In the genomic region with DNA sequence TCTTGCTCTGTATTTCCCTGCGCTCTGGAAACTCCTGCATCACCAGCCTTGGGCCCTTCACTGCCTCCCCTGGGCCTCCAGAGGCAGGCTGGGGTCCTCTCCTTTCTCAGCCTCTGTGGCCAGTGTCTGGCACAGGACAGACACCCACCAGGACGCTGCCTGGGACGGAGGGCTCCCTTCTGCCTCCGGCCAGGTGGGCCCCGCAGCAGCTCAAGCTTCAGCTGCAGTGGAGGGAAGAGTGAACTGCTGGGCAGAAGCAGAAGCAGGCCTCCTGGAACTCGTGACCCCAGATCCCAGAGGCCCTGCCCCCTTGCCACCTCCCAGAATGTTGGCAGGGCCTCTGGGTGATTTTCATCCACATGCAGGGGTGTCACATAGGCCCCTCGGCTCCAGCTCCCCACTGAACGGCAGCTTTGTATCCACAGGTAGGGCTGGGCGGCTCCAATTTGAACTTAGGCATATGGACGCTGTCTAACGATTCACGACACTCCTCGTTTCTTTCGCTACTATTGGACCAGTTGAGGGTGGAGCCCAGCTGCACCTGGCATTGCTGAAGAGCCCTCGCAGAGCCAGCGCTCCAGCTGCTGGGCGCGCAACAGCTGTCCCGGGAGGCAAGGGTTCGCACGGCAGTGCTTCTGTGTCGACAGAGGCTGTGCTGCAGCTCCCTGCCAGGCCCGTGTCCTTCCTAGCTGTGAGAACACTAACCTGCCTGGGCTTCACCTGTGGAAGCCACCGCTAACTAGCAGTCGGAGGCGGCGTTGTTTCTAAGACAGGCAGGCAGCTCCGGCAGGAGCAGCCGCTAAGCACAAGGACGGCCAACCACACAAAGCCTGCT, we compare ENCODE assay signal across 2 cellular contexts.
TF ChIP-seq lines count a peak whose summit lies in the region.

No MANE protein-coding gene starts in this region.

TF ChIP-seq in SK-N-SH, 30 proteins besides CTCF, POLR2A, EP300 and RAD21:
- TF ChIP-seq, protein P1, sequence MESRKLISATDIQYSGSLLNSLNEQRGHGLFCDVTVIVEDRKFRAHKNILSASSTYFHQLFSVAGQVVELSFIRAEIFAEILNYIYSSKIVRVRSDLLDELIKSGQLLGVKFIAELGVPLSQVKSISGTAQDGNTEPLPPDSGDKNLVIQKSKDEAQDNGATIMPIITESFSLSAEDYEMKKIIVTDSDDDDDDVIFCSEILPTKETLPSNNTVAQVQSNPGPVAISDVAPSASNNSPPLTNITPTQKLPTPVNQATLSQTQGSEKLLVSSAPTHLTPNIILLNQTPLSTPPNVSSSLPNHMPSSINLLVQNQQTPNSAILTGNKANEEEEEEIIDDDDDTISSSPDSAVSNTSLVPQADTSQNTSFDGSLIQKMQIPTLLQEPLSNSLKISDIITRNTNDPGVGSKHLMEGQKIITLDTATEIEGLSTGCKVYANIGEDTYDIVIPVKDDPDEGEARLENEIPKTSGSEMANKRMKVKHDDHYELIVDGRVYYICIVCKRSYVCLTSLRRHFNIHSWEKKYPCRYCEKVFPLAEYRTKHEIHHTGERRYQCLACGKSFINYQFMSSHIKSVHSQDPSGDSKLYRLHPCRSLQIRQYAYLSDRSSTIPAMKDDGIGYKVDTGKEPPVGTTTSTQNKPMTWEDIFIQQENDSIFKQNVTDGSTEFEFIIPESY (IDR thresholded peaks at IDR 0.05; ENCODE audit: borderline replicate concordance, low read depth) = no peak
- TF ChIP-seq TCF12 (IDR thresholded peaks at IDR 0.05) = no peak
- TF ChIP-seq MAX (IDR thresholded peaks at IDR 0.05; ENCODE audit: low read depth) = no peak

TF ChIP-seq in SK-N-SH treated with all-trans-retinoic acid at 6 μM for 48 hours, 23 proteins besides CTCF, POLR2A, EP300 and RAD21:
- TF ChIP-seq TCF4 (CRISPR knock-in tag; IDR thresholded peaks at IDR 0.05; ENCODE audit: borderline replicate concordance) (no peak), ARNTL (CRISPR knock-in tag; IDR thresholded peaks at IDR 0.05; ENCODE audit: borderline replicate concordance, low read depth) (no peak), SNAI2 (CRISPR knock-in tag; IDR thresholded peaks at IDR 0.05) (no peak), ZFP30 (CRISPR knock-in tag; IDR thresholded peaks at IDR 0.05) (no peak), POU6F1 (CRISPR knock-in tag; IDR thresholded peaks at IDR 0.05; ENCODE audit: borderline replicate concordance, low read depth) (no peak)
